In genomic region chr4:162131256-162131655, GRCh38 we compare ENCODE assay signal across 18 cellular contexts. TPM values are rescaled to one million over a fixed set of nuclear protein-coding genes. Genes with fewer than 3 reads are reported as not detected.
DNase-seq lines count a peak whose midpoint lies in the region; ATAC-seq and TF ChIP-seq lines count a peak whose summit lies in the region.
"Had no signal": no experiment of that assay in that cellular context is flagged by ENCODE, and none has a peak within 500 bp of the region (broad histone marks: within the 10 kb centered on the region; RNA-seq: fewer than 3 reads in every experiment).

No MANE protein-coding gene starts in this region.

- H3K27ac Mint-ChIP-seq in nephron progenitor cell, result no peak overlapping the region
- H3K27ac Mint-ChIP-seq: activated naive CD8-positive, alpha-beta T cell treated with anti-CD3 and anti-CD28 coated beads for 36 hours; CD8-positive, alpha-beta memory T cell; naive thymus-derived CD8-positive, alpha-beta T cell had no signal

- H3K4me1 ChIP-seq in lower lobe of right lung, result no peaks in the 10 kb centered on the region
- H3K4me1 ChIP-seq: vagina had no signal

- TF ChIP-seq POLR2A in NB4 (IDR thresholded peaks at IDR 0.05; ENCODE audit: extremely low read depth, insufficient read length), result no peak

- H3K27ac ChIP-seq in lower lobe of right lung, result no peak overlapping the region
- H3K27ac ChIP-seq: vagina had no signal

- no peaks in the 10 kb centered on the region for H3K27me3 ChIP-seq in lower lobe of right lung (ENCODE audit: low read depth)
- H3K27me3 ChIP-seq: vagina had no signal

- no peak for ATAC-seq in GM21723 (IDR thresholded peaks at IDR 0.05; ENCODE audit: unreplicated experiment)
- ATAC-seq in lower lobe of right lung, result no peak
- no peak for ATAC-seq in GM21576 (IDR thresholded peaks at IDR 0.05; ENCODE audit: unreplicated experiment)
- ATAC-seq: activated CD4-positive, CD25-positive, alpha-beta regulatory T cell treated with anti-CD3 and anti-CD28 coated beads, Interleukin-2, amount 50 U/mL, for 24 hours; K562; left ventricle myocardium superior; naive thymus-derived CD8-positive, alpha-beta T cell; stimulated activated naive CD8-positive, alpha-beta T cell treated with anti-CD3 and anti-CD28 coated beads, Interleukin-15, Interleukin-2, amounts not matched to agents 100 U/mL and 50 U/mL, for 24 hours had no signal

- no peak for TF ChIP-seq CTCF in NB4 (IDR thresholded peaks at IDR 0.05; ENCODE audit: low read depth, low read length)
- TF ChIP-seq CTCF in astrocyte of the cerebellum (IDR thresholded peaks at IDR 0.05; ENCODE audit: low read depth, low read length, missing control alignments), result peak; percentile 19
- TF ChIP-seq CTCF in nephron progenitor cell (IDR thresholded peaks at IDR 0.05), result peak; percentile 28
- no peak for TF ChIP-seq CTCF in lower lobe of right lung (IDR thresholded peaks at IDR 0.05)

- H3K4me3 Mint-ChIP-seq in nephron progenitor cell, result no peak overlapping the region
- H3K4me3 Mint-ChIP-seq: activated naive CD8-positive, alpha-beta T cell treated with anti-CD3 and anti-CD28 coated beads for 36 hours; CD8-positive, alpha-beta memory T cell; naive thymus-derived CD8-positive, alpha-beta T cell had no signal

- no peaks in the 10 kb centered on the region for H3K9me3 ChIP-seq in lower lobe of right lung
- H3K9me3 ChIP-seq: vagina had no signal

- H3K36me3 ChIP-seq in lower lobe of right lung, result no peaks in the 10 kb centered on the region
- H3K36me3 ChIP-seq: vagina had no signal

- no peaks in the 10 kb centered on the region for H3K9me3 Mint-ChIP-seq in nephron progenitor cell

- H3K27me3 Mint-ChIP-seq in nephron progenitor cell (ENCODE audit: low read depth, poor library complexity), result no peaks in the 10 kb centered on the region
- H3K27me3 Mint-ChIP-seq: activated naive CD8-positive, alpha-beta T cell treated with anti-CD3 and anti-CD28 coated beads for 36 hours; CD8-positive, alpha-beta memory T cell; naive thymus-derived CD8-positive, alpha-beta T cell had no signal

- no peaks in the 10 kb centered on the region for H3K36me3 Mint-ChIP-seq in nephron progenitor cell (ENCODE audit: low read depth)
- H3K36me3 Mint-ChIP-seq: activated naive CD8-positive, alpha-beta T cell treated with anti-CD3 and anti-CD28 coated beads for 36 hours; CD8-positive, alpha-beta memory T cell; naive thymus-derived CD8-positive, alpha-beta T cell had no signal

- H3K4me1 Mint-ChIP-seq in nephron progenitor cell, result peaks cover 5% of the 10 kb centered on the region
- H3K4me1 Mint-ChIP-seq: activated naive CD8-positive, alpha-beta T cell treated with anti-CD3 and anti-CD28 coated beads for 36 hours; CD8-positive, alpha-beta memory T cell; naive thymus-derived CD8-positive, alpha-beta T cell had no signal

- intact Hi-C loops in lower lobe of right lung (cut with DNase I), result no loop called here

- DNase-seq in ELR (ENCODE audit: low read depth) (peak; percentile 17), NB4 (ENCODE audit: low read depth) (peak; percentile 1), astrocyte of the cerebellum (ENCODE audit: low read depth) (no peak), nephron progenitor cell (no peak), NCI-H2171 (lab: John Stamatoyannopoulos, UW) (no peak), lower lobe of right lung (no peak)
- DNase-seq: activated CD8-positive, alpha-beta memory T cell treated with anti-CD3 and anti-CD28 coated beads, Interleukin-2, amount 50 U/mL, for 4 hours; activated naive CD8-positive, alpha-beta T cell treated with anti-CD3 and anti-CD28 coated beads for 36 hours; CD8-positive, alpha-beta memory T cell; left ventricle myocardium superior; naive thymus-derived CD8-positive, alpha-beta T cell; NCI-H1930; stimulated activated naive CD8-positive, alpha-beta T cell treated with anti-CD3 and anti-CD28 coated beads, Interleukin-15, Interleukin-2, amounts not matched to agents 100 U/mL and 50 U/mL, for 24 hours had no signal

- in situ Hi-C loops in astrocyte of the cerebellum (cut with HindIII; ENCODE audit: low sequenced_read_pairs), result no loop called here

- H3K4me3 ChIP-seq in NB4 (ENCODE audit: low read depth, low read length) (no peak overlapping the region), astrocyte of the cerebellum (ENCODE audit: low read depth, low read length) (no peak overlapping the region), lower lobe of right lung (no peak overlapping the region)
- H3K4me3 ChIP-seq: K562, vagina had no signal

RNA-seq across cellular contexts. Expression of gene FSTL5, which starts 32.5 kb away (rescaled TPM):
- not detected for total RNA-seq in lower lobe of right lung
- total RNA-seq: activated naive CD8-positive, alpha-beta T cell treated with anti-CD3 and anti-CD28 coated beads for 36 hours; CD8-positive, alpha-beta memory T cell; left ventricle myocardium superior; naive thymus-derived CD8-positive, alpha-beta T cell had no signal

Comparison
In these comparisons a context has a peak if more than half of its experiments do, and no peak if none do; other contexts are left out.
1. DNase-seq: peak in ELR (single experiment) and NB4 (single experiment); none in astrocyte of the cerebellum (single experiment), nephron progenitor cell (single experiment), NCI-H2171 (single experiment) and lower lobe of right lung (single experiment).
2. CTCF ChIP-seq: peak in astrocyte of the cerebellum (single experiment) and nephron progenitor cell (single experiment); none in NB4 (single experiment) and lower lobe of right lung (single experiment).